In the genomic region with DNA sequence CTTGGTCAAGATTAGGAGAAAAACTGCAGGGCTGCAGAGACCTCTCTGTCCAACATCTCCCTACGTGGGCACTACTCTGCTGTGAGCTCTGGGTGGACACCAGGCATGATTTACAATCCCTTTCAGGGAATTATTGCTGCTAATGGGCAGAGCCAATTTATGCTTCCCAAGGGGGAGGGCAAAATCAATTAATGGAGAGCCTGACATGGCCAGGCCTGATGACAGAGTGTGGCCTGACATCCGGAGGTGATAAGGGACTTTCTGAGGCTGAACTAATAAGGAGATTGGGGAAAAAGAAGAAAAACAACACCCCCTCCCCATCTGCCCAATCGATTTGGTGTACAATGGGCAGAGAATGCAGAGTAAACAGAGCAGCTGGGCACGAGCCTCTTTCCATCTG, we compare ENCODE assay signal across 19 cellular contexts. TPM values are rescaled to one million over a fixed set of nuclear protein-coding genes. Genes with fewer than 3 reads are reported as not detected.
DNase-seq lines count a peak whose midpoint lies in the region; ATAC-seq lines count a peak whose summit lies in the region.
"Had no signal": no experiment of that assay in that cellular context is flagged by ENCODE, and none has a peak within 500 bp of the region (broad histone marks: within the 10 kb centered on the region; RNA-seq: fewer than 3 reads in every experiment).

No MANE protein-coding gene starts in this region.

- no peak overlapping the region for H3K4me3 Mint-ChIP-seq in dendritic cell treated with granulocyte-macrophage colony-stimulating factor and Interleukin-4, amounts not matched to agents 40 ng/mL and 50 ng/mL, for 4 days
- H3K4me3 Mint-ChIP-seq: CD14-positive monocyte, IgD-negative memory B cell had no signal

- H3K4me3 ChIP-seq in GM23248 = no peak overlapping the region
- H3K4me3 ChIP-seq: GM12878, SJSA1 had no signal

- H3K9me3 Mint-ChIP-seq in dendritic cell treated with granulocyte-macrophage colony-stimulating factor and Interleukin-4, amounts not matched to agents 40 ng/mL and 50 ng/mL, for 4 days = no peaks in the 10 kb centered on the region

- intact Hi-C loops in dendritic cell treated with granulocyte-macrophage colony-stimulating factor and Interleukin-4, amounts not matched to agents 40 ng/mL and 50 ng/mL, for 4 days (cut with micrococcal nuclease) = no loop called here
- intact Hi-C loops in left cardiac atrium (cut with DNase I) = no loop called here

- H3K9me3 ChIP-seq in GM23248 (ENCODE audit: low read depth) = no peaks in the 10 kb centered on the region
- H3K9me3 ChIP-seq: SJSA1 had no signal

- peaks cover 39% of the 10 kb centered on the region for H3K4me1 Mint-ChIP-seq in dendritic cell treated with granulocyte-macrophage colony-stimulating factor and Interleukin-4, amounts not matched to agents 40 ng/mL and 50 ng/mL, for 4 days (ENCODE audit: low read depth)

- H3K4me1 ChIP-seq in GM23248 (ENCODE audit: insufficient read depth) = no peaks in the 10 kb centered on the region
- H3K4me1 ChIP-seq: SJSA1 had no signal

- no peaks in the 10 kb centered on the region for H3K36me3 Mint-ChIP-seq in dendritic cell treated with granulocyte-macrophage colony-stimulating factor and Interleukin-4, amounts not matched to agents 40 ng/mL and 50 ng/mL, for 4 days (ENCODE audit: low read depth)
- H3K36me3 Mint-ChIP-seq: CD14-positive monocyte, IgD-negative memory B cell had no signal

- in situ Hi-C loops in GM23248 (cut with MboI) = no loop called here

- H3K36me3 ChIP-seq in GM23248 (ENCODE audit: low read depth) = no peaks in the 10 kb centered on the region
- H3K36me3 ChIP-seq: SJSA1 had no signal

- H3K27me3 Mint-ChIP-seq in dendritic cell treated with granulocyte-macrophage colony-stimulating factor and Interleukin-4, amounts not matched to agents 40 ng/mL and 50 ng/mL, for 4 days = peaks cover 61% of the 10 kb centered on the region

- no peak overlapping the region for H2AFZ ChIP-seq in GM23248

- DNase-seq in NCI-H510A treated with DMSO at 0.1 percent for 48 hours (lab: John Stamatoyannopoulos, UW) = peak; percentile 54
- no peak for DNase-seq in NCI-H510A (lab: John Stamatoyannopoulos, UW)
- DNase-seq in NCI-H146 treated with DMSO at 0.1 percent for 48 hours (lab: John Stamatoyannopoulos, UW; ENCODE audit: unreplicated experiment) = peak; percentile 99
- DNase-seq in retina = peak; percentile 56
- no peak for DNase-seq in GM23248
- DNase-seq in left cardiac atrium = no peak
- no peak for DNase-seq in activated CD4-positive, alpha-beta T cell treated with anti-CD3 and anti-CD28 coated beads, Interleukin-2, amount 50 U/mL, for 4 hours
- DNase-seq: H7, Karpas-422, NCI-H1436 treated with DMSO at 0.1 percent for 48 hours, NCI-H226, NCI-H69 had no signal

- no peak overlapping the region for H3K4me2 ChIP-seq in GM23248 (ENCODE audit: unreplicated experiment)

- WGBS in GM23248 (ENCODE audit: low coverage in 1 of 2, low lambda C conversion rate in 2 of 2, missing lambda C conversion rate in 2 of 2), 2 experiments = 11 to 12% methylated on average over 4 of the region's 4 CpGs

- H3K27ac ChIP-seq in GM23248 = no peak overlapping the region
- H3K27ac ChIP-seq: SJSA1 had no signal

- peak overlapping the region; percentile 50 for H3K27ac Mint-ChIP-seq in dendritic cell treated with granulocyte-macrophage colony-stimulating factor and Interleukin-4, amounts not matched to agents 40 ng/mL and 50 ng/mL, for 4 days
- H3K27ac Mint-ChIP-seq: CD14-positive monocyte, IgD-negative memory B cell had no signal

- peaks cover 3% of the 10 kb centered on the region; the same call in 1 of the 2 replicates for H3K27me3 ChIP-seq in GM23248 (replicated peaks; ENCODE audit: insufficient read depth)
- H3K27me3 ChIP-seq: SJSA1 had no signal

- no peaks in the 10 kb centered on the region for H4K20me1 ChIP-seq in GM23248 (ENCODE audit: insufficient read depth)

- ATAC-seq in left cardiac atrium = no peak
- ATAC-seq: GM12878, Right ventricle myocardium inferior had no signal

- no peaks in the 10 kb centered on the region for H3F3A ChIP-seq in GM23248 (ENCODE audit: insufficient read depth)

- no peak overlapping the region for H3K9ac ChIP-seq in GM23248

- no peaks in the 10 kb centered on the region for H3K79me2 ChIP-seq in GM23248 (ENCODE audit: insufficient read depth)

- no peaks in the 10 kb centered on the region for H3K9me2 ChIP-seq in GM23248 (ENCODE audit: insufficient read depth)

RNA-seq across cellular contexts. Expression of a gene that starts 5.0 kb away (rescaled TPM):
- not detected in 2 replicates for total RNA-seq in GM23248 (2014; rRNA removed; shearing (Covaris generic))
- polyA plus RNA-seq in GM23248 (2016; fragmentation: Nextera tagmentation; extraction: Ambion mirVana) = not detected in 2 replicates
- not detected for total RNA-seq in left cardiac atrium
- total RNA-seq: GM12878, H7, M059J, Right ventricle myocardium inferior, SJSA1 had no signal
- polyA plus RNA-seq: CD14-positive monocyte, GM12878, IgD-negative memory B cell had no signal

RNA-seq across cellular contexts. Expression of a gene that starts 13.3 kb away (rescaled TPM):
- not detected in 2 replicates for total RNA-seq in GM23248 (2014; rRNA removed; shearing (Covaris generic))
- not detected in 2 replicates for polyA plus RNA-seq in GM23248 (2016; fragmentation: Nextera tagmentation; extraction: Ambion mirVana)
- total RNA-seq in left cardiac atrium = 1 to 10 TPM in 1 of 2 donors, under 1 TPM in 1; 0.53 to 1.1 TPM
- total RNA-seq: GM12878, M059J, Right ventricle myocardium inferior, SJSA1 had no signal
- polyA plus RNA-seq: CD14-positive monocyte, GM12878, IgD-negative memory B cell had no signal

Comparison
In these comparisons a context has a peak if more than half of its experiments do, and no peak if none do; other contexts are left out.
1. DNase-seq: peak in NCI-H510A treated with DMSO at 0.1 percent for 48 hours (single experiment), NCI-H146 treated with DMSO at 0.1 percent for 48 hours (single experiment) and retina (single experiment); none in NCI-H510A (single experiment), GM23248 (single experiment), left cardiac atrium (single experiment) and activated CD4-positive, alpha-beta T cell treated with anti-CD3 and anti-CD28 coated beads, Interleukin-2, amount 50 U/mL, for 4 hours (0 of 2).